In genomic region chr3:88151358-88151757, GRCh38 we compare ENCODE assay signal across 9 cellular contexts. TPM values are rescaled to one million over a fixed set of nuclear protein-coding genes. Genes with fewer than 3 reads are reported as not detected.
DNase-seq lines count a peak whose midpoint lies in the region; ATAC-seq, FAIRE-seq and TF ChIP-seq lines count a peak whose summit lies in the region.
"Had no signal": no experiment of that assay in that cellular context is flagged by ENCODE, and none has a peak within 500 bp of the region (broad histone marks: within the 10 kb centered on the region; RNA-seq: fewer than 3 reads in every experiment).

No MANE protein-coding gene starts in this region.

- H3K4me3 ChIP-seq in left ventricle myocardium inferior = peak overlapping the region; percentile 85
- peak overlapping the region in 1 of 2 donors; percentile 75 for H3K4me3 ChIP-seq in right atrium auricular region
- peak overlapping the region; percentile 87 to 98 (median 94) for H3K4me3 ChIP-seq in keratinocyte (ENCODE audit: control insufficient read depth in 2 of 3, extremely low read depth in 1 of 3, insufficient read depth in 2 of 3, low read depth in 1 of 3, low read length in 3 of 3)
- peak overlapping the region; percentile 80 for H3K4me3 ChIP-seq in upper lobe of right lung

- no peaks in the 10 kb centered on the region for H3K9me1 ChIP-seq in keratinocyte (ENCODE audit: control insufficient read depth, extremely low read depth, insufficient read depth, low read length)

- H4K20me1 ChIP-seq in keratinocyte (ENCODE audit: control insufficient read depth, extremely low read depth, insufficient read depth, low read length) = no peaks in the 10 kb centered on the region

- ATAC-seq in upper lobe of right lung (no peak), GM21825 (IDR thresholded peaks at IDR 0.05; ENCODE audit: unreplicated experiment) (no peak), HG03469 (IDR thresholded peaks at IDR 0.05; ENCODE audit: unreplicated experiment) (no peak)

- H3K9me3 Mint-ChIP-seq in activated T-helper 2 cell treated with anti-CD3 and anti-CD28 coated beads, Interferon-gamma antibody, Interleukin-2, Interleukin-4, amounts not matched to agents 10 μg/mL and 5 μg/mL and 100 μg/mL, durations not matched to agents 14 hours and 24 hours and 36 hours = no peaks in the 10 kb centered on the region

- H3K4me1 Mint-ChIP-seq in activated T-helper 2 cell treated with anti-CD3 and anti-CD28 coated beads, Interferon-gamma antibody, Interleukin-2, Interleukin-4, amounts not matched to agents 10 μg/mL and 5 μg/mL and 100 μg/mL, durations not matched to agents 14 hours and 24 hours and 36 hours (ENCODE audit: low read depth) = peaks cover 27% of the 10 kb centered on the region

- H3K27ac Mint-ChIP-seq in activated T-helper 2 cell treated with anti-CD3 and anti-CD28 coated beads, Interferon-gamma antibody, Interleukin-2, Interleukin-4, amounts not matched to agents 10 μg/mL and 5 μg/mL and 100 μg/mL, durations not matched to agents 14 hours and 24 hours and 36 hours = peak overlapping the region; percentile 67

- TF ChIP-seq CTCF in left ventricle myocardium inferior (IDR thresholded peaks at IDR 0.05; ENCODE audit: borderline replicate concordance) (no peak), right atrium auricular region (IDR thresholded peaks at IDR 0.05) (no peak), keratinocyte (optimal IDR thresholded peaks at IDR 0.05 in 1 of 3, IDR thresholded peaks at IDR 0.05 in 1 of 3, conservative IDR thresholded peaks at IDR 0.05 in 1 of 3; ENCODE audit: extremely low read depth in 1 of 3, insufficient read depth in 2 of 3, low read length in 3 of 3) (no peak), upper lobe of right lung (IDR thresholded peaks at IDR 0.05) (no peak)

- H3K36me3 ChIP-seq in left ventricle myocardium inferior (peaks cover 34% of the 10 kb centered on the region), right atrium auricular region (peaks cover 23% of the 10 kb centered on the region), keratinocyte (ENCODE audit: control insufficient read depth in 2 of 2, extremely low read depth in 1 of 2, insufficient read depth in 2 of 2, low read length in 2 of 2) (peaks cover 3 to 13% of the 10 kb centered on the region in 2 experiments), upper lobe of right lung (peaks cover 33% of the 10 kb centered on the region)

- H3K27me3 Mint-ChIP-seq in activated T-helper 2 cell treated with anti-CD3 and anti-CD28 coated beads, Interferon-gamma antibody, Interleukin-2, Interleukin-4, amounts not matched to agents 10 μg/mL and 5 μg/mL and 100 μg/mL, durations not matched to agents 14 hours and 24 hours and 36 hours (ENCODE audit: low read depth) = no peaks in the 10 kb centered on the region

- H2AFZ ChIP-seq in keratinocyte (ENCODE audit: control insufficient read depth, low read length) = no peak overlapping the region

- no peak overlapping the region for H3K9ac ChIP-seq in keratinocyte (ENCODE audit: control insufficient read depth, extremely low read depth, insufficient read depth, low read length)

- peak overlapping the region; percentile 79 for H3K4me2 ChIP-seq in keratinocyte (ENCODE audit: control insufficient read depth, extremely low read depth, insufficient read depth, low read depth, low read length)

- peaks cover 31% of the 10 kb centered on the region for H3K36me3 Mint-ChIP-seq in activated T-helper 2 cell treated with anti-CD3 and anti-CD28 coated beads, Interferon-gamma antibody, Interleukin-2, Interleukin-4, amounts not matched to agents 10 μg/mL and 5 μg/mL and 100 μg/mL, durations not matched to agents 14 hours and 24 hours and 36 hours (ENCODE audit: low read depth)

- peak overlapping the region; percentile 96 for H3K4me3 Mint-ChIP-seq in activated T-helper 2 cell treated with anti-CD3 and anti-CD28 coated beads, Interferon-gamma antibody, Interleukin-2, Interleukin-4, amounts not matched to agents 10 μg/mL and 5 μg/mL and 100 μg/mL, durations not matched to agents 14 hours and 24 hours and 36 hours (ENCODE audit: low read depth)

- intact Hi-C loops in left ventricle myocardium inferior (cut with micrococcal nuclease) = no loop called here
- intact Hi-C loops in activated T-helper 2 cell treated with anti-CD3 and anti-CD28 coated beads, Interferon-gamma antibody, Interleukin-2, Interleukin-4, amounts not matched to agents 10 μg/mL and 5 μg/mL and 100 μg/mL, durations not matched to agents 14 hours and 24 hours and 36 hours (cut with micrococcal nuclease) = no loop called here
- intact Hi-C loops in upper lobe of right lung (cut with DNase I) = no loop called here

- dilution Hi-C loops in keratinocyte (cut with MboI; ENCODE audit: extremely low pct_ligation_motif_present, low sequenced_read_pairs) = no loop called here

- peaks cover 52% of the 10 kb centered on the region for H3K4me1 ChIP-seq in left ventricle myocardium inferior
- peaks cover 0 to 31% of the 10 kb centered on the region in 2 donors for H3K4me1 ChIP-seq in right atrium auricular region
- peaks cover 14% of the 10 kb centered on the region for H3K4me1 ChIP-seq in keratinocyte (ENCODE audit: control insufficient read depth, extremely low read depth, insufficient read depth, low read length)
- peaks cover 27% of the 10 kb centered on the region for H3K4me1 ChIP-seq in upper lobe of right lung

- H3K27me3 ChIP-seq in left ventricle myocardium inferior (ENCODE audit: low read depth) (no peaks in the 10 kb centered on the region), right atrium auricular region (no peaks in the 10 kb centered on the region), keratinocyte (ENCODE audit: control insufficient read depth, extremely low read depth, insufficient read depth, low read length) (no peaks in the 10 kb centered on the region), upper lobe of right lung (no peaks in the 10 kb centered on the region)

- no peaks in the 10 kb centered on the region for H3K9me3 ChIP-seq in left ventricle myocardium inferior (replicated peaks)
- H3K9me3 ChIP-seq in right atrium auricular region = no peaks in the 10 kb centered on the region
- no peaks in the 10 kb centered on the region for H3K9me3 ChIP-seq in keratinocyte (ENCODE audit: control insufficient read depth, low read depth, low read length)
- H3K9me3 ChIP-seq in upper lobe of right lung = no peaks in the 10 kb centered on the region

- H3K27ac ChIP-seq in left ventricle myocardium inferior (replicated peaks) = no peak overlapping the region
- no peak overlapping the region for H3K27ac ChIP-seq in right atrium auricular region
- H3K27ac ChIP-seq in keratinocyte (ENCODE audit: control insufficient read depth, insufficient read depth, low read length) = no peak overlapping the region
- H3K27ac ChIP-seq in upper lobe of right lung = no peak overlapping the region

- FAIRE-seq in keratinocyte (lab: Jason Lieb, UNC) = no peak

- H3K79me2 ChIP-seq in keratinocyte (ENCODE audit: control insufficient read depth, insufficient read depth, low read length) = peaks cover 64% of the 10 kb centered on the region

- DNase-seq in left ventricle myocardium inferior (no peak), right atrium auricular region (ENCODE audit: low spot score) (no peak), keratinocyte (ENCODE audit: low read depth, low spot score) (no peak), upper lobe of right lung (no peak), T-helper 9 cell (no peak)
- no peak for DNase-seq in activated T-helper 2 cell treated with anti-CD3 and anti-CD28 coated beads, Interferon-gamma antibody, Interleukin-2, Interleukin-4, amounts not matched to agents 10 μg/mL and 5 μg/mL and 100 μg/mL, durations not matched to agents 14 hours and 24 hours and 36 hours (ENCODE audit: low spot score)
- DNase-seq: NCI-H446 treated with DMSO at 0.1 percent for 48 hours had no signal

RNA-seq across cellular contexts. Expression of gene C3orf38, which starts 1.6 kb away (rescaled TPM):
- total RNA-seq in left ventricle myocardium inferior = 12.6 TPM
- 10 to 100 TPM; 12.0 to 12.5 TPM for total RNA-seq in right atrium auricular region
- 23.1 and 25.4 TPM in 2 replicates for total RNA-seq in activated T-helper 2 cell treated with anti-CD3 and anti-CD28 coated beads, Interferon-gamma antibody, Interleukin-2, Interleukin-4, amounts not matched to agents 10 μg/mL and 5 μg/mL and 100 μg/mL, durations not matched to agents 14 hours and 24 hours and 36 hours
- polyA plus RNA-seq in keratinocyte = 14.5 to 20.3 TPM (median 16.6 TPM) in 3 replicates
- 7.2 TPM for polyA plus RNA-seq in keratinocyte (2011; ENCODE audit: low read depth)
- 10.3 and 22.0 TPM in 2 replicates for polyA plus RNA-seq in keratinocyte (2011; cell fraction: cytosol; rRNA removed)
- polyA plus RNA-seq in keratinocyte (2011; cell fraction: nucleus; rRNA removed) = 13.1 and 16.5 TPM in 2 replicates
- polyA plus RNA-seq in keratinocyte (2012; ENCODE audit: low replicate concordance) = 12.8 and 13.2 TPM in 2 replicates
- 12.1 to 21.3 TPM (median 20.7 TPM) in 3 replicates for polyA minus RNA-seq in keratinocyte
- 25.9 TPM for polyA minus RNA-seq in keratinocyte (2011; cell fraction: cytosol; rRNA and poly(A)+ RNA removed)
- polyA minus RNA-seq in keratinocyte (2011; cell fraction: nucleus; rRNA and poly(A)+ RNA removed) = 9.3 and 18.8 TPM in 2 replicates
- 18.1 TPM for total RNA-seq in upper lobe of right lung
